ENCODE assay signal across 10 cellular contexts in genomic region chr14:91414475-91415342, GRCh38. TPM values are rescaled to one million over a fixed set of nuclear protein-coding genes. Genes with fewer than 3 reads are reported as not detected.
DNase-seq lines count a peak whose midpoint lies in the region; TF ChIP-seq lines count a peak whose summit lies in the region.
"Had no signal": no experiment of that assay in that cellular context is flagged by ENCODE, and none has a peak within 500 bp of the region (broad histone marks: within the 10 kb centered on the region; RNA-seq: fewer than 3 reads in every experiment).

No MANE protein-coding gene starts in this region.

- H3K4me1 ChIP-seq in OCI-LY3 (ENCODE audit: low read length) (peaks cover 73% of the 10 kb centered on the region), osteoblast (ENCODE audit: insufficient read depth, low read length) (peaks cover 7% of the 10 kb centered on the region)

- H3K9me3 ChIP-seq in OCI-LY3 (ENCODE audit: insufficient read depth, low read length) (no peaks in the 10 kb centered on the region), osteoblast (ENCODE audit: low read depth, low read length) (no peaks in the 10 kb centered on the region)
- H3K9me3 ChIP-seq: gastroesophageal sphincter had no signal

- no peak overlapping the region for H3K27ac ChIP-seq in OCI-LY3 (ENCODE audit: low read length)
- H3K27ac ChIP-seq in osteoblast (ENCODE audit: low read depth, low read length) = no peak overlapping the region
- H3K27ac ChIP-seq: gastroesophageal sphincter had no signal

- peaks cover 77% of the 10 kb centered on the region for H3K79me2 ChIP-seq in OCI-LY3 (ENCODE audit: low read length)
- no peaks in the 10 kb centered on the region for H3K79me2 ChIP-seq in osteoblast (ENCODE audit: insufficient read depth, low read length)

- no peak overlapping the region for H3K27ac Mint-ChIP-seq in chondrocyte (ENCODE audit: unreplicated experiment)

- H3K36me3 Mint-ChIP-seq in chondrocyte (ENCODE audit: low read depth) = no peaks in the 10 kb centered on the region

- peak overlapping the region; percentile 90; the same call in 1 of the 2 replicates for H3K9ac ChIP-seq in OCI-LY3 (ENCODE audit: low read length)

- peak overlapping the region; percentile 85 for H3K4me3 ChIP-seq in OCI-LY3 (ENCODE audit: low read length)
- peak overlapping the region; percentile 28 for H3K4me3 ChIP-seq in epithelial cell of proximal tubule (ENCODE audit: low read depth, low read length)
- no peak overlapping the region for H3K4me3 ChIP-seq in osteoblast (ENCODE audit: insufficient read depth, low read length)
- H3K4me3 ChIP-seq: gastroesophageal sphincter had no signal

- peak; percentile 85 for DNase-seq in ELF-1 (ENCODE audit: low read depth, low spot score)
- DNase-seq in epithelial cell of proximal tubule (ENCODE audit: low read depth) = no peak
- peak; percentile 69 for DNase-seq in osteoblast (ENCODE audit: insufficient read length, low spot score, missing footprints)
- DNase-seq in chondrocyte (ENCODE audit: low spot score) = no peak
- no peak for DNase-seq in NCI-H146 (lab: John Stamatoyannopoulos, UW)
- DNase-seq in HUDEP-2 (lab: John Stamatoyannopoulos, UW; ENCODE audit: unreplicated experiment in 76 of 76) = no peak
- no peak for DNase-seq in NOMO-1 treated with DMSO at 0.1 percent for 48 hours (lab: John Stamatoyannopoulos, UW; ENCODE audit: unreplicated experiment)
- DNase-seq: KBM-7 had no signal

- no peak for TF ChIP-seq CTCF in OCI-LY3 (IDR thresholded peaks at IDR 0.05; ENCODE audit: low read depth, low read length)
- TF ChIP-seq CTCF in epithelial cell of proximal tubule (conservative IDR thresholded peaks at IDR 0.05; ENCODE audit: low read depth, low read length) = no peak
- no peak for TF ChIP-seq CTCF in osteoblast (IDR thresholded peaks at IDR 0.05; ENCODE audit: extremely low read depth, low read depth, low read length)
- no peak for TF ChIP-seq CTCF in chondrocyte (IDR thresholded peaks at IDR 0.05)

- H3K36me3 ChIP-seq in OCI-LY3 (replicated peaks; ENCODE audit: low read depth, low read length) = peaks cover 46% of the 10 kb centered on the region
- no peaks in the 10 kb centered on the region for H3K36me3 ChIP-seq in osteoblast (ENCODE audit: insufficient read depth, low read length)
- H3K36me3 ChIP-seq: gastroesophageal sphincter had no signal

- peak overlapping the region; percentile 99 for H3K4me2 ChIP-seq in OCI-LY3 (ENCODE audit: low read length)
- no peak overlapping the region for H3K4me2 ChIP-seq in osteoblast (ENCODE audit: insufficient read depth, low read length)

- H2AFZ ChIP-seq in OCI-LY3 (ENCODE audit: low read depth, low read length) (no peak overlapping the region), osteoblast (ENCODE audit: low read length) (no peak overlapping the region)

- no peak overlapping the region for H3K4me3 Mint-ChIP-seq in chondrocyte (ENCODE audit: unreplicated experiment)

- peaks cover 5% of the 10 kb centered on the region for H3K27me3 Mint-ChIP-seq in chondrocyte (ENCODE audit: low read depth)

- peaks cover 28% of the 10 kb centered on the region for H3K4me1 Mint-ChIP-seq in chondrocyte (ENCODE audit: low read depth)

- H3K27me3 ChIP-seq in OCI-LY3 (ENCODE audit: low read depth, low read length) (no peaks in the 10 kb centered on the region), osteoblast (ENCODE audit: insufficient read depth, low read length) (peaks cover 52% of the 10 kb centered on the region)

- H4K20me1 ChIP-seq in OCI-LY3 (ENCODE audit: insufficient read depth, low read length) = peaks cover 54% of the 10 kb centered on the region
- H4K20me1 ChIP-seq in osteoblast (ENCODE audit: insufficient read depth, low read length) = no peaks in the 10 kb centered on the region

- H3K9me3 Mint-ChIP-seq in chondrocyte (ENCODE audit: low read depth) = no peaks in the 10 kb centered on the region

RNA-seq across cellular contexts. Expression of gene CCDC88C, which starts 2.9 kb away (rescaled TPM):
- total RNA-seq in epithelial cell of proximal tubule (16.4 and 21.2 TPM in 2 replicates), osteoblast (0.29 and 0.36 TPM in 2 replicates), chondrocyte (1.1 to 3.6 TPM (median 2.3 TPM) in 3 replicates)

Comparison
In these comparisons a context has a peak if more than half of its experiments do, and no peak if none do; other contexts are left out.
1. DNase-seq: peak in ELF-1 (single experiment) and osteoblast (single experiment); none in epithelial cell of proximal tubule (single experiment), chondrocyte (single experiment), NCI-H146 (single experiment), HUDEP-2 (0 of 76) and NOMO-1 treated with DMSO at 0.1 percent for 48 hours (single experiment).